Comparison of ENCODE assay signal across 19 cellular contexts in genomic region chr13:67369895-67370660, GRCh38.
A peak's percentile ranks its signal among the peaks of the same experiment; 100 is the strongest.
DNase-seq lines count a peak whose midpoint lies in the region; ATAC-seq, FAIRE-seq and TF ChIP-seq lines count a peak whose summit lies in the region.
"Had no signal": no experiment of that assay in that cellular context is flagged by ENCODE, and none has a peak within 500 bp of the region (broad histone marks: within the 10 kb centered on the region; RNA-seq: fewer than 3 reads in every experiment).

No MANE protein-coding gene starts in this region.

- H3K79me2 ChIP-seq in astrocyte (ENCODE audit: insufficient read depth, low read length), result no peaks in the 10 kb centered on the region

- peak overlapping the region; percentile 70 for H3K27ac Mint-ChIP-seq in MCF 10A (ENCODE audit: low read depth, unreplicated experiment)
- peak overlapping the region; percentile 86 for H3K27ac Mint-ChIP-seq in astrocyte (ENCODE audit: unreplicated experiment)

- no peak for FAIRE-seq in astrocyte (lab: Jason Lieb, UNC)
- FAIRE-seq: endothelial cell of umbilical vein, GM12892 had no signal

- H3K9me3 Mint-ChIP-seq in MCF 10A (ENCODE audit: unreplicated experiment), result no peaks in the 10 kb centered on the region
- no peaks in the 10 kb centered on the region for H3K9me3 Mint-ChIP-seq in astrocyte (ENCODE audit: unreplicated experiment)
- H3K9me3 Mint-ChIP-seq: nephron had no signal

- H3K4me1 Mint-ChIP-seq in MCF 10A (ENCODE audit: insufficient read depth, unreplicated experiment) (peaks cover 22% of the 10 kb centered on the region), astrocyte (ENCODE audit: low read depth, unreplicated experiment) (peaks cover 24% of the 10 kb centered on the region)
- H3K4me1 Mint-ChIP-seq: nephron had no signal

- H3K27ac ChIP-seq in breast epithelium, result no peak overlapping the region
- H3K27ac ChIP-seq in astrocyte (ENCODE audit: low read depth, low read length), result peak overlapping the region; percentile 77
- H3K27ac ChIP-seq: 22Rv1, upper lobe of left lung had no signal

- TF ChIP-seq CTCF in MCF 10A (IDR thresholded peaks at IDR 0.05; ENCODE audit: unreplicated experiment) (no peak), breast epithelium (IDR thresholded peaks at IDR 0.05) (no peak), astrocyte (IDR thresholded peaks at IDR 0.05; ENCODE audit: insufficient read depth, low read depth, low read length) (no peak)

- H3K36me3 Mint-ChIP-seq in MCF 10A (ENCODE audit: insufficient read depth, unreplicated experiment) (peaks cover 6% of the 10 kb centered on the region), astrocyte (ENCODE audit: low read depth, unreplicated experiment) (no peaks in the 10 kb centered on the region)

- peak overlapping the region; percentile 11 for H2AFZ ChIP-seq in astrocyte (ENCODE audit: low read depth, low read length)

- H3K4me3 Mint-ChIP-seq in MCF 10A (ENCODE audit: unreplicated experiment) (peak overlapping the region; percentile 8), astrocyte (ENCODE audit: unreplicated experiment) (no peak overlapping the region)
- H3K4me3 Mint-ChIP-seq: activated T-cell treated with anti-CD3 and anti-CD28 coated beads, Interleukin-2, amount 50 U/mL, for 4 hours; nephron had no signal

- CTCF ChIA-PET in MCF 10A (lab: Yijun Ruan, JAX), result interaction anchor here (0.6 to 1.2 kb wide), 5 partner anchors 14 to 862 kb away, joined by 3 to 4 read pairs (median 3); no protein-coding TSS in a partner anchor

- H3K27me3 ChIP-seq in breast epithelium, result no peaks in the 10 kb centered on the region
- no peaks in the 10 kb centered on the region for H3K27me3 ChIP-seq in astrocyte (ENCODE audit: insufficient read depth, low read length)
- H3K27me3 ChIP-seq: upper lobe of left lung had no signal

- no peaks in the 10 kb centered on the region for H4K20me1 ChIP-seq in astrocyte (ENCODE audit: insufficient read depth, low read length)

- DNase-seq in MCF 10A (ENCODE audit: unreplicated experiment), result peak; percentile 73
- DNase-seq in breast epithelium (ENCODE audit: low spot score in 2 of 2), result no peak
- peak; percentile 96 for DNase-seq in astrocyte (ENCODE audit: low read depth)
- DNase-seq in glomerular visceral epithelial cell (ENCODE audit: extremely low spot score), result peak; percentile 57
- DNase-seq in smooth muscle cell of the brain vasculature (ENCODE audit: low read depth, low spot score), result peak; percentile 56
- no peak for DNase-seq in MV-4-11 (lab: John Stamatoyannopoulos, UW)
- no peak for DNase-seq in CD1c-positive myeloid dendritic cell (ENCODE audit: extremely low spot score)
- DNase-seq: activated T-cell treated with anti-CD3 and anti-CD28 coated beads, Interleukin-2, amount 50 U/mL, for 4 hours; anterior cingulate cortex; DMS153; H7; islet precursor cell; NCI-H187; upper lobe of left lung had no signal

- H3K9me3 ChIP-seq in breast epithelium, result no peaks in the 10 kb centered on the region
- no peaks in the 10 kb centered on the region for H3K9me3 ChIP-seq in astrocyte (ENCODE audit: insufficient read depth, low read depth, low read length)
- H3K9me3 ChIP-seq: upper lobe of left lung had no signal

- ATAC-seq in HG02884 (IDR thresholded peaks at IDR 0.05; ENCODE audit: unreplicated experiment), result no peak
- ATAC-seq: activated T-cell treated with anti-CD3 and anti-CD28 coated beads, Interleukin-2, amount 50 U/mL, for 4 hours had no signal

- BruUV-seq in MCF 10A (replicated peaks; lab: Mats Ljungman, UMichigan), result TSS peak; percentile 89

- peak overlapping the region; percentile 51 for H3K4me2 ChIP-seq in astrocyte (ENCODE audit: low read length)

- no peak overlapping the region for H3K4me3 ChIP-seq in breast epithelium
- no peak overlapping the region for H3K4me3 ChIP-seq in astrocyte (ENCODE audit: insufficient read depth, low read depth, low read length)
- H3K4me3 ChIP-seq: upper lobe of left lung had no signal

- H3K36me3 ChIP-seq in breast epithelium, result no peaks in the 10 kb centered on the region
- H3K36me3 ChIP-seq in astrocyte (ENCODE audit: insufficient read depth, low read length), result no peaks in the 10 kb centered on the region
- H3K36me3 ChIP-seq: upper lobe of left lung had no signal

- H3K9ac ChIP-seq in astrocyte (ENCODE audit: low read length), result peak overlapping the region; percentile 28

- no peak for TF ChIP-seq POLR2A in breast epithelium (IDR thresholded peaks at IDR 0.05)

- H3K4me1 ChIP-seq in breast epithelium (no peaks in the 10 kb centered on the region), astrocyte (ENCODE audit: insufficient read depth, low read length) (peaks cover 11% of the 10 kb centered on the region)
- H3K4me1 ChIP-seq: upper lobe of left lung had no signal

- intact Hi-C loops in MCF 10A (cut with micrococcal nuclease) (no loop called here), breast epithelium (cut with DNase I; ENCODE audit: low total_unique reads) (no loop called here)

- POLR2A ChIA-PET in MCF 10A (lab: Yijun Ruan, JAX), result interaction anchor here (1.2 to 2.2 kb wide), 5 partner anchors 12 to 51 kb away, joined by 4 to 9 read pairs (median 4); no protein-coding TSS in a partner anchor

- H3K27me3 Mint-ChIP-seq in MCF 10A (ENCODE audit: insufficient read depth, unreplicated experiment) (no peaks in the 10 kb centered on the region), astrocyte (ENCODE audit: low read depth, unreplicated experiment) (no peaks in the 10 kb centered on the region)

Comparison
In these comparisons a context has a peak if more than half of its experiments do, and no peak if none do; other contexts are left out.
1. DNase-seq: peak in MCF 10A (single experiment), astrocyte (single experiment), glomerular visceral epithelial cell (single experiment) and smooth muscle cell of the brain vasculature (single experiment); none in breast epithelium (0 of 2), MV-4-11 (single experiment) and CD1c-positive myeloid dendritic cell (single experiment).